In genomic region chr7:100547872-100548271, GRCh38 we compare ENCODE assay signal across 8 cellular contexts. TPM values are rescaled to one million over a fixed set of nuclear protein-coding genes. Genes with fewer than 3 reads are reported as not detected.
DNase-seq lines count a peak whose midpoint lies in the region; ATAC-seq, FAIRE-seq and TF ChIP-seq lines count a peak whose summit lies in the region.

No MANE protein-coding gene starts in this region.

- peak overlapping the region; percentile 83 to 99 for H3K4me3 Mint-ChIP-seq in activated T-cell treated with anti-CD3 and anti-CD28 coated beads, Interleukin-2, amount 50 U/mL, for 72 hours
- H3K4me3 Mint-ChIP-seq in activated naive CD8-positive, alpha-beta T cell treated with anti-CD3 and anti-CD28 coated beads, Interleukin-2, amount 50 U/mL, for 24 hours, result peak overlapping the region; percentile 95
- no peak overlapping the region for H3K4me3 Mint-ChIP-seq in type B pancreatic cell

- no peak for ATAC-seq in activated T-cell treated with anti-CD3 and anti-CD28 coated beads, Interleukin-2, amount 50 U/mL, for 72 hours (replicated peaks in 1 of 2)
- no peak for ATAC-seq in activated naive CD8-positive, alpha-beta T cell treated with anti-CD3 and anti-CD28 coated beads, Interleukin-2, amount 50 U/mL, for 24 hours
- ATAC-seq in HepG2, result no peak
- no peak for ATAC-seq in HG03045 (IDR thresholded peaks at IDR 0.05; ENCODE audit: unreplicated experiment)

- TF ChIP-seq POLR2A in HepG2 (IDR thresholded peaks at IDR 0.05; ENCODE audit: insufficient read depth in 1 of 2, low read depth in 2 of 2, low read length in 2 of 2), result no peak

- in situ Hi-C loops in HepG2 (cut with HindIII; ENCODE audit: extremely low pct_ligation_motif_present, low pct_unique_long_range_greater_than_20kb), result no loop called here

- POLR2A ChIA-PET in HepG2 (lab: Yijun Ruan, JAX), result interaction anchor here (0.9 to 1.0 kb wide), 2 partner anchors 8 to 23 kb away, joined by 3 read pairs; no protein-coding TSS in a partner anchor

- no peaks in the 10 kb centered on the region for H3K27me3 Mint-ChIP-seq in activated T-cell treated with anti-CD3 and anti-CD28 coated beads, Interleukin-2, amount 50 U/mL, for 72 hours (ENCODE audit: low read depth)
- H3K27me3 Mint-ChIP-seq in activated naive CD8-positive, alpha-beta T cell treated with anti-CD3 and anti-CD28 coated beads, Interleukin-2, amount 50 U/mL, for 24 hours, result no peaks in the 10 kb centered on the region
- no peaks in the 10 kb centered on the region for H3K27me3 Mint-ChIP-seq in type B pancreatic cell

- no peaks in the 10 kb centered on the region for H3K9me3 Mint-ChIP-seq in activated T-cell treated with anti-CD3 and anti-CD28 coated beads, Interleukin-2, amount 50 U/mL, for 72 hours
- H3K9me3 Mint-ChIP-seq in activated naive CD8-positive, alpha-beta T cell treated with anti-CD3 and anti-CD28 coated beads, Interleukin-2, amount 50 U/mL, for 24 hours, result no peaks in the 10 kb centered on the region
- H3K9me3 Mint-ChIP-seq in type B pancreatic cell, result no peaks in the 10 kb centered on the region

- TF ChIP-seq EP300 in HepG2 (IDR thresholded peaks at IDR 0.05; ENCODE audit: low read depth in 2 of 2, low read length in 2 of 2) (no peak), HepG2 (CRISPR knock-in tag; IDR thresholded peaks at IDR 0.05; ENCODE audit: borderline replicate concordance) (no peak)

- peak overlapping the region; percentile 41; the same call in 1 of the 2 replicates for H3K9ac ChIP-seq in HepG2 (ENCODE audit: insufficient read depth, low read depth, low read length)

- no peak for DNase-seq in activated T-cell treated with anti-CD3 and anti-CD28 coated beads, Interleukin-2, amount 50 U/mL, for 72 hours
- DNase-seq in activated T-cell treated with anti-CD3 and anti-CD28 coated beads for 4 hours (no peak), HepG2 (ENCODE audit: low spot score) (no peak), type B pancreatic cell (ENCODE audit: extremely low spot score, unreplicated experiment) (no peak), NOMO-1 treated with DMSO at 0.1 percent for 48 hours (lab: John Stamatoyannopoulos, UW; ENCODE audit: unreplicated experiment) (no peak), NCI-H748 (lab: John Stamatoyannopoulos, UW; ENCODE audit: unreplicated experiment) (no peak)
- DNase-seq in activated naive CD8-positive, alpha-beta T cell treated with anti-CD3 and anti-CD28 coated beads, Interleukin-2, amount 50 U/mL, for 24 hours, result no peak

- H3K27me3 ChIP-seq in HepG2 (ENCODE audit: control insufficient read depth in 1 of 2, insufficient read depth in 2 of 2, low read length in 2 of 2), result no peaks in the 10 kb centered on the region

- WGBS in HepG2 (ENCODE audit: low lambda C conversion rate), result 82% methylated on average over 2 of the region's 2 CpGs

- intact Hi-C loops in HepG2 (cut with micrococcal nuclease; ENCODE audit: unreplicated experiment), result loop anchor here (1.0 kb wide), 1 partner anchor 20 kb away; no protein-coding TSS in a partner anchor

- TF ChIP-seq CTCF in HepG2 (CRISPR knock-in tag; IDR thresholded peaks at IDR 0.05) (no peak), type B pancreatic cell (conservative IDR thresholded peaks at IDR 0.05) (peak; percentile 16)

- peaks cover 51% of the 10 kb centered on the region for H3K79me2 ChIP-seq in HepG2 (ENCODE audit: insufficient read depth, low read length)

- no peak for FAIRE-seq in HepG2 (lab: Jason Lieb, UNC)

- no peak for TF ChIP-seq RAD21 in HepG2 (CRISPR knock-in tag; IDR thresholded peaks at IDR 0.05)

- peaks cover 15 to 47% of the 10 kb centered on the region in 2 experiments for H3K36me3 ChIP-seq in HepG2 (replicated peaks in 1 of 2; ENCODE audit: control insufficient read depth in 1 of 2, insufficient read depth in 2 of 2, low read length in 2 of 2)

- CTCF ChIA-PET in HepG2 (lab: Yijun Ruan, JAX; ENCODE audit: low intra/inter-chr PET ratio, low total read pairs), result no interaction called here

- H3K4me2 ChIP-seq in HepG2 (ENCODE audit: low read depth, low read length), result peak overlapping the region; percentile 86

- peaks cover 85% of the 10 kb centered on the region for H3K4me1 ChIP-seq in HepG2 (ENCODE audit: insufficient read depth, low read length)

- H3K27ac ChIP-seq in HepG2 (ENCODE audit: extremely low read length, insufficient read depth, low read length), result peak overlapping the region; percentile 94

- H3K9me3 ChIP-seq in HepG2 (ENCODE audit: low read length), result no peaks in the 10 kb centered on the region

- H3K4me3 ChIP-seq in HepG2 (replicated peaks in 1 of 3; ENCODE audit: insufficient read depth in 1 of 3, low read depth in 2 of 3, low read length in 3 of 3), result no peak overlapping the region; a peak in 1 of 6 replicates

- peaks cover 7 to 14% of the 10 kb centered on the region in 2 donors for H3K36me3 Mint-ChIP-seq in activated T-cell treated with anti-CD3 and anti-CD28 coated beads, Interleukin-2, amount 50 U/mL, for 72 hours (ENCODE audit: insufficient read depth in 2 of 2)
- peaks cover 35% of the 10 kb centered on the region for H3K36me3 Mint-ChIP-seq in activated naive CD8-positive, alpha-beta T cell treated with anti-CD3 and anti-CD28 coated beads, Interleukin-2, amount 50 U/mL, for 24 hours (ENCODE audit: low read depth)
- peaks cover 8% of the 10 kb centered on the region for H3K36me3 Mint-ChIP-seq in type B pancreatic cell

- no TSS peak for BruUV-seq in HepG2 (replicated peaks; lab: Mats Ljungman, UMichigan)

- H3K27ac Mint-ChIP-seq in activated T-cell treated with anti-CD3 and anti-CD28 coated beads, Interleukin-2, amount 50 U/mL, for 72 hours, result peak overlapping the region; percentile 94
- H3K27ac Mint-ChIP-seq in activated naive CD8-positive, alpha-beta T cell treated with anti-CD3 and anti-CD28 coated beads, Interleukin-2, amount 50 U/mL, for 24 hours, result peak overlapping the region; percentile 99
- H3K27ac Mint-ChIP-seq in type B pancreatic cell, result peak overlapping the region; percentile 89

- H4K20me1 ChIP-seq in HepG2 (ENCODE audit: insufficient read depth, low read length), result no peaks in the 10 kb centered on the region

- H2AFZ ChIP-seq in HepG2 (ENCODE audit: low read length), result no peak overlapping the region

- H3K4me1 Mint-ChIP-seq in activated T-cell treated with anti-CD3 and anti-CD28 coated beads, Interleukin-2, amount 50 U/mL, for 72 hours (ENCODE audit: low read depth), result peaks cover 78% of the 10 kb centered on the region
- H3K4me1 Mint-ChIP-seq in activated naive CD8-positive, alpha-beta T cell treated with anti-CD3 and anti-CD28 coated beads, Interleukin-2, amount 50 U/mL, for 24 hours, result peaks cover 76% of the 10 kb centered on the region
- peaks cover 49% of the 10 kb centered on the region for H3K4me1 Mint-ChIP-seq in type B pancreatic cell (ENCODE audit: unreplicated experiment)

RNA-seq across cellular contexts. Expression of gene AGFG2, which starts 8.9 kb away (rescaled TPM):
- 10 to 100 TPM; 35.5 to 53.7 TPM for total RNA-seq in activated T-cell treated with anti-CD3 and anti-CD28 coated beads, Interleukin-2, amount 50 U/mL, for 72 hours
- 117 and 132 TPM in 2 replicates for total RNA-seq in HepG2 (2016; rRNA removed; fragmentation: Illumina TruSeq; extraction: Trizol)
- total RNA-seq in HepG2 (2016; cell fraction: cytosol; rRNA removed; fragmentation: Illumina TruSeq; extraction: Trizol; ENCODE audit: low read depth), result 31.9 and 33.3 TPM in 2 replicates
- total RNA-seq in HepG2 (2016; cell fraction: insoluble cytoplasmic fraction; rRNA removed; fragmentation: Illumina TruSeq; extraction: Trizol), result 111 and 137 TPM in 2 replicates
- total RNA-seq in HepG2 (2016; cell fraction: membrane; rRNA removed; fragmentation: Illumina TruSeq; extraction: Trizol), result 66.9 and 73.0 TPM in 2 replicates
- total RNA-seq in HepG2 (2016; cell fraction: nucleus; rRNA removed; fragmentation: Illumina TruSeq; extraction: Trizol), result 58.2 and 67.9 TPM in 2 replicates
- 125 and 127 TPM in 2 replicates for polyA plus RNA-seq in HepG2 (2011; rRNA removed)
- 56.3 and 126 TPM in 2 replicates for polyA plus RNA-seq in HepG2 (2011; cell fraction: cytosol; rRNA removed)
- 211 and 341 TPM in 2 replicates for polyA plus RNA-seq in HepG2 (2011; cell fraction: nucleus; rRNA removed)
- polyA plus RNA-seq in HepG2 (2012), result 63.5 and 68.9 TPM in 2 replicates
- 20.7 and 23.5 TPM in 2 replicates for polyA plus RNA-seq in HepG2 (2016; cell fraction: cytosol; fragmentation: Illumina TruSeq; extraction: Trizol; ENCODE audit: low read depth)
- 136 and 157 TPM in 2 replicates for polyA plus RNA-seq in HepG2 (2016; cell fraction: insoluble cytoplasmic fraction; fragmentation: Illumina TruSeq; extraction: Trizol; ENCODE audit: low read depth)
- 44.8 and 50.5 TPM in 2 replicates for polyA plus RNA-seq in HepG2 (2016; cell fraction: membrane; fragmentation: Illumina TruSeq; extraction: Trizol; ENCODE audit: low read depth)
- polyA plus RNA-seq in HepG2 (2016; cell fraction: nucleus; fragmentation: Illumina TruSeq; extraction: Trizol; ENCODE audit: insufficient read depth, low read depth), result 131 TPM in 2 replicates
- polyA minus RNA-seq in HepG2 (2011; rRNA and poly(A)+ RNA removed; ENCODE audit: low replicate concordance), result 24.8 and 334 TPM in 2 replicates
- polyA minus RNA-seq in HepG2 (2011; cell fraction: cytosol; rRNA and poly(A)+ RNA removed), result 131 and 176 TPM in 2 replicates
- polyA minus RNA-seq in HepG2 (2011; cell fraction: nucleus; rRNA and poly(A)+ RNA removed), result 107 and 124 TPM in 2 replicates
- 16.3 and 21.0 TPM in 2 replicates for total RNA-seq in type B pancreatic cell (ENCODE audit: low replicate concordance)

RNA-seq across cellular contexts. Expression of gene SAP25, which starts 25.8 kb away (rescaled TPM):
- total RNA-seq in activated T-cell treated with anti-CD3 and anti-CD28 coated beads, Interleukin-2, amount 50 U/mL, for 72 hours, result 10 to 100 TPM; 21.4 to 23.4 TPM
- total RNA-seq in HepG2 (2016; rRNA removed; fragmentation: Illumina TruSeq; extraction: Trizol) (0.15 TPM in 1 of 2 replicates, not detected in the other), type B pancreatic cell (ENCODE audit: low replicate concordance) (3.1 and 5.6 TPM in 2 replicates)
- not detected in 2 replicates for total RNA-seq in HepG2 (2016; cell fraction: cytosol; rRNA removed; fragmentation: Illumina TruSeq; extraction: Trizol; ENCODE audit: low read depth)
- not detected in 2 replicates for total RNA-seq in HepG2 (2016; cell fraction: insoluble cytoplasmic fraction; rRNA removed; fragmentation: Illumina TruSeq; extraction: Trizol)
- not detected in 2 replicates for total RNA-seq in HepG2 (2016; cell fraction: membrane; rRNA removed; fragmentation: Illumina TruSeq; extraction: Trizol)
- total RNA-seq in HepG2 (2016; cell fraction: nucleus; rRNA removed; fragmentation: Illumina TruSeq; extraction: Trizol), result not detected in 2 replicates
- 0.20 TPM in 2 replicates for polyA plus RNA-seq in HepG2 (2011; rRNA removed)
- polyA plus RNA-seq in HepG2 (2011; cell fraction: cytosol; rRNA removed), result 0.13 TPM in 1 of 2 replicates, not detected in the other
- polyA plus RNA-seq in HepG2 (2011; cell fraction: nucleus; rRNA removed), result 2.5 and 2.6 TPM in 2 replicates
- 0.70 and 1.9 TPM in 2 replicates for polyA plus RNA-seq in HepG2 (2012)
- 0.32 and 0.41 TPM in 2 replicates for polyA plus RNA-seq in HepG2 (2016; cell fraction: cytosol; fragmentation: Illumina TruSeq; extraction: Trizol; ENCODE audit: low read depth)
- not detected in 2 replicates for polyA plus RNA-seq in HepG2 (2016; cell fraction: insoluble cytoplasmic fraction; fragmentation: Illumina TruSeq; extraction: Trizol; ENCODE audit: low read depth)
- polyA plus RNA-seq in HepG2 (2016; cell fraction: membrane; fragmentation: Illumina TruSeq; extraction: Trizol; ENCODE audit: low read depth), result not detected in 2 replicates
- polyA plus RNA-seq in HepG2 (2016; cell fraction: nucleus; fragmentation: Illumina TruSeq; extraction: Trizol; ENCODE audit: insufficient read depth, low read depth), result not detected in 2 replicates
- polyA minus RNA-seq in HepG2 (2011; rRNA and poly(A)+ RNA removed; ENCODE audit: low replicate concordance), result not detected in 2 replicates
- polyA minus RNA-seq in HepG2 (2011; cell fraction: cytosol; rRNA and poly(A)+ RNA removed), result not detected in 2 replicates
- not detected in 2 replicates for polyA minus RNA-seq in HepG2 (2011; cell fraction: nucleus; rRNA and poly(A)+ RNA removed)

RNA-seq across cellular contexts. Expression of gene LRCH4, which starts 38.1 kb away (rescaled TPM):
- 100 to 1,000 TPM; 144 to 154 TPM for total RNA-seq in activated T-cell treated with anti-CD3 and anti-CD28 coated beads, Interleukin-2, amount 50 U/mL, for 72 hours
- total RNA-seq in HepG2 (2016; rRNA removed; fragmentation: Illumina TruSeq; extraction: Trizol) (2.9 and 7.0 TPM in 2 replicates), type B pancreatic cell (ENCODE audit: low replicate concordance) (64.5 and 66.7 TPM in 2 replicates)
- 10.0 and 10.9 TPM in 2 replicates for total RNA-seq in HepG2 (2016; cell fraction: cytosol; rRNA removed; fragmentation: Illumina TruSeq; extraction: Trizol; ENCODE audit: low read depth)
- 3.0 and 6.9 TPM in 2 replicates for total RNA-seq in HepG2 (2016; cell fraction: insoluble cytoplasmic fraction; rRNA removed; fragmentation: Illumina TruSeq; extraction: Trizol)
- total RNA-seq in HepG2 (2016; cell fraction: membrane; rRNA removed; fragmentation: Illumina TruSeq; extraction: Trizol), result 2.9 and 3.8 TPM in 2 replicates
- 9.9 and 11.5 TPM in 2 replicates for total RNA-seq in HepG2 (2016; cell fraction: nucleus; rRNA removed; fragmentation: Illumina TruSeq; extraction: Trizol)
- polyA plus RNA-seq in HepG2 (2011; rRNA removed), result 9.3 and 11.1 TPM in 2 replicates
- polyA plus RNA-seq in HepG2 (2011; cell fraction: cytosol; rRNA removed), result 1.9 and 2.9 TPM in 2 replicates
- polyA plus RNA-seq in HepG2 (2011; cell fraction: nucleus; rRNA removed), result 106 and 117 TPM in 2 replicates
- 10.1 and 13.5 TPM in 2 replicates for polyA plus RNA-seq in HepG2 (2012)
- polyA plus RNA-seq in HepG2 (2016; cell fraction: cytosol; fragmentation: Illumina TruSeq; extraction: Trizol; ENCODE audit: low read depth), result 1.1 and 1.2 TPM in 2 replicates
- polyA plus RNA-seq in HepG2 (2016; cell fraction: insoluble cytoplasmic fraction; fragmentation: Illumina TruSeq; extraction: Trizol; ENCODE audit: low read depth), result 5.9 and 7.3 TPM in 2 replicates
- 1.5 and 2.1 TPM in 2 replicates for polyA plus RNA-seq in HepG2 (2016; cell fraction: membrane; fragmentation: Illumina TruSeq; extraction: Trizol; ENCODE audit: low read depth)
- 38.5 and 39.0 TPM in 2 replicates for polyA plus RNA-seq in HepG2 (2016; cell fraction: nucleus; fragmentation: Illumina TruSeq; extraction: Trizol; ENCODE audit: insufficient read depth, low read depth)
- 11.4 and 13.8 TPM in 2 replicates for polyA minus RNA-seq in HepG2 (2011; rRNA and poly(A)+ RNA removed; ENCODE audit: low replicate concordance)
- 8.0 and 17.6 TPM in 2 replicates for polyA minus RNA-seq in HepG2 (2011; cell fraction: cytosol; rRNA and poly(A)+ RNA removed)
- polyA minus RNA-seq in HepG2 (2011; cell fraction: nucleus; rRNA and poly(A)+ RNA removed), result 25.9 and 27.4 TPM in 2 replicates

RNA-seq across cellular contexts. Expression of gene FBXO24, which starts 38.3 kb away (rescaled TPM):
- 1 to 10 TPM; 2.1 to 3.6 TPM for total RNA-seq in activated T-cell treated with anti-CD3 and anti-CD28 coated beads, Interleukin-2, amount 50 U/mL, for 72 hours
- total RNA-seq in HepG2 (2016; rRNA removed; fragmentation: Illumina TruSeq; extraction: Trizol) (0.13 and 0.20 TPM in 2 replicates), type B pancreatic cell (ENCODE audit: low replicate concordance) (0.76 and 0.77 TPM in 2 replicates)
- total RNA-seq in HepG2 (2016; cell fraction: cytosol; rRNA removed; fragmentation: Illumina TruSeq; extraction: Trizol; ENCODE audit: low read depth), result 0.18 and 0.61 TPM in 2 replicates
- 0.24 TPM in 1 of 2 replicates, not detected in the other for total RNA-seq in HepG2 (2016; cell fraction: insoluble cytoplasmic fraction; rRNA removed; fragmentation: Illumina TruSeq; extraction: Trizol)
- 0.12 and 0.21 TPM in 2 replicates for total RNA-seq in HepG2 (2016; cell fraction: membrane; rRNA removed; fragmentation: Illumina TruSeq; extraction: Trizol)
- total RNA-seq in HepG2 (2016; cell fraction: nucleus; rRNA removed; fragmentation: Illumina TruSeq; extraction: Trizol), result 0.56 TPM in 1 of 2 replicates, not detected in the other
- 0.31 and 0.55 TPM in 2 replicates for polyA plus RNA-seq in HepG2 (2011; rRNA removed)
- polyA plus RNA-seq in HepG2 (2011; cell fraction: cytosol; rRNA removed), result 0.31 and 0.32 TPM in 2 replicates
- polyA plus RNA-seq in HepG2 (2011; cell fraction: nucleus; rRNA removed), result 2.0 and 2.1 TPM in 2 replicates
- 0.15 and 0.31 TPM in 2 replicates for polyA plus RNA-seq in HepG2 (2012)
- 0.08 and 0.10 TPM in 2 replicates for polyA plus RNA-seq in HepG2 (2016; cell fraction: cytosol; fragmentation: Illumina TruSeq; extraction: Trizol; ENCODE audit: low read depth)
- 0.21 and 0.26 TPM in 2 replicates for polyA plus RNA-seq in HepG2 (2016; cell fraction: insoluble cytoplasmic fraction; fragmentation: Illumina TruSeq; extraction: Trizol; ENCODE audit: low read depth)
- polyA plus RNA-seq in HepG2 (2016; cell fraction: membrane; fragmentation: Illumina TruSeq; extraction: Trizol; ENCODE audit: low read depth), result 0.14 and 0.22 TPM in 2 replicates
- polyA plus RNA-seq in HepG2 (2016; cell fraction: nucleus; fragmentation: Illumina TruSeq; extraction: Trizol; ENCODE audit: insufficient read depth, low read depth), result 0.38 and 0.51 TPM in 2 replicates
- 0.80 and 0.94 TPM in 2 replicates for polyA minus RNA-seq in HepG2 (2011; rRNA and poly(A)+ RNA removed; ENCODE audit: low replicate concordance)
- not detected in 2 replicates for polyA minus RNA-seq in HepG2 (2011; cell fraction: cytosol; rRNA and poly(A)+ RNA removed)
- polyA minus RNA-seq in HepG2 (2011; cell fraction: nucleus; rRNA and poly(A)+ RNA removed), result 0.26 and 0.50 TPM in 2 replicates

RNA-seq across cellular contexts. Expression of gene PCOLCE, which starts 54.3 kb away (rescaled TPM):
- 10 to 100 TPM; 12.9 to 13.7 TPM for total RNA-seq in activated T-cell treated with anti-CD3 and anti-CD28 coated beads, Interleukin-2, amount 50 U/mL, for 72 hours
- total RNA-seq in HepG2 (2016; rRNA removed; fragmentation: Illumina TruSeq; extraction: Trizol) (3.9 and 16.0 TPM in 2 replicates), type B pancreatic cell (ENCODE audit: low replicate concordance) (11.6 and 152 TPM in 2 replicates)
- 2.1 and 2.3 TPM in 2 replicates for total RNA-seq in HepG2 (2016; cell fraction: cytosol; rRNA removed; fragmentation: Illumina TruSeq; extraction: Trizol; ENCODE audit: low read depth)
- 3.3 and 18.3 TPM in 2 replicates for total RNA-seq in HepG2 (2016; cell fraction: insoluble cytoplasmic fraction; rRNA removed; fragmentation: Illumina TruSeq; extraction: Trizol)
- total RNA-seq in HepG2 (2016; cell fraction: membrane; rRNA removed; fragmentation: Illumina TruSeq; extraction: Trizol), result 1.9 and 2.0 TPM in 2 replicates
- 20.4 and 23.8 TPM in 2 replicates for total RNA-seq in HepG2 (2016; cell fraction: nucleus; rRNA removed; fragmentation: Illumina TruSeq; extraction: Trizol)
- polyA plus RNA-seq in HepG2 (2011; rRNA removed), result 5.3 and 6.9 TPM in 2 replicates
- polyA plus RNA-seq in HepG2 (2011; cell fraction: cytosol; rRNA removed), result 3.1 and 3.4 TPM in 2 replicates
- 62.1 and 64.1 TPM in 2 replicates for polyA plus RNA-seq in HepG2 (2011; cell fraction: nucleus; rRNA removed)
- 15.6 and 28.9 TPM in 2 replicates for polyA plus RNA-seq in HepG2 (2012)
- polyA plus RNA-seq in HepG2 (2016; cell fraction: cytosol; fragmentation: Illumina TruSeq; extraction: Trizol; ENCODE audit: low read depth), result 3.5 and 3.8 TPM in 2 replicates
- 6.3 and 9.1 TPM in 2 replicates for polyA plus RNA-seq in HepG2 (2016; cell fraction: insoluble cytoplasmic fraction; fragmentation: Illumina TruSeq; extraction: Trizol; ENCODE audit: low read depth)
- 3.4 and 3.6 TPM in 2 replicates for polyA plus RNA-seq in HepG2 (2016; cell fraction: membrane; fragmentation: Illumina TruSeq; extraction: Trizol; ENCODE audit: low read depth)
- 81.2 and 84.3 TPM in 2 replicates for polyA plus RNA-seq in HepG2 (2016; cell fraction: nucleus; fragmentation: Illumina TruSeq; extraction: Trizol; ENCODE audit: insufficient read depth, low read depth)
- 1.7 and 2.2 TPM in 2 replicates for polyA minus RNA-seq in HepG2 (2011; rRNA and poly(A)+ RNA removed; ENCODE audit: low replicate concordance)
- 3.4 and 4.9 TPM in 2 replicates for polyA minus RNA-seq in HepG2 (2011; cell fraction: cytosol; rRNA and poly(A)+ RNA removed)
- polyA minus RNA-seq in HepG2 (2011; cell fraction: nucleus; rRNA and poly(A)+ RNA removed), result 7.1 and 9.0 TPM in 2 replicates
